Comparison of ENCODE assay signal across 8 cellular contexts in the genomic region with DNA sequence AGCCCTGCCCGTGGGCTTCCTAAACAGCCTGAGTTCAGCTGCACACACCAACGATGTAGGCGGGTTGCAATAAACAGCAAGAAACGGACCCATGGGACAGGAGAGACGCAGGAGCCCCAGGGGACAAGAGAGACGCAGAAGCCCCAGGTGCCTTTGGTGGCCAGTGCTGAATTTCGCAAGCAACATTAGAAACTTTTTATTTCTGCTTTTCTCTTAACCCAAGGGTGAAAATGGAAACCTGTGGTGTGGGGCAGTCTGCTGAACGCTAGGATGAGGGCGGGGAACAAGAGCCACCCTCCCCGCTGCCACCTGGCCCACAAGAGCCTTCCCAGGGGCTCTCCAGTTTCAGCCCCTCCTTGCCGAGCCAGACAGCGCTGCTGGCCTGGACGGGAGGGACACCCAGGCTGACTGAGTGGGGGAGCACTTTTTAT. TPM values are rescaled to one million over a fixed set of nuclear protein-coding genes. Genes with fewer than 3 reads are reported as not detected.
DNase-seq lines count a peak whose midpoint lies in the region; ATAC-seq, FAIRE-seq and TF ChIP-seq lines count a peak whose summit lies in the region.

No MANE protein-coding gene starts in this region.

- 82% methylated on average over 12 of the region's 13 CpGs for WGBS in esophagus muscularis mucosa

- no peaks in the 10 kb centered on the region for H3K27me3 ChIP-seq in esophagus muscularis mucosa

- peaks cover 0 to 15% of the 10 kb centered on the region in 2 donors for H3K4me1 ChIP-seq in kidney (ENCODE audit: control insufficient read depth in 1 of 2, insufficient read depth in 1 of 2, low read depth in 1 of 2, low read length in 2 of 2)
- peaks cover 14 to 62% (median 44%) of the 10 kb centered on the region in 4 donors for H3K4me1 ChIP-seq in esophagus muscularis mucosa

- no peak overlapping the region for H3K4me3 ChIP-seq in kidney (ENCODE audit: low read length in 2 of 2)
- no peak overlapping the region for H3K4me3 ChIP-seq in esophagus muscularis mucosa

- TF ChIP-seq CTCF in kidney (IDR thresholded peaks at IDR 0.05; ENCODE audit: borderline replicate concordance, extremely low read depth, insufficient read depth) (no peak), esophagus muscularis mucosa (IDR thresholded peaks at IDR 0.05) (no peak)

- peak; percentile 34 for DNase-seq in kidney
- DNase-seq in esophagus muscularis mucosa (ENCODE audit: extremely low spot score): no peak
- DNase-seq in NCI-H1092 treated with DMSO at 0.1 percent for 48 hours (lab: John Stamatoyannopoulos, UW): no peak
- no peak for DNase-seq in activated effector memory CD4-positive, alpha-beta T cell treated with Interleukin-2 at 50 U/mL for 16 hours
- DNase-seq in stimulated activated CD8-positive, alpha-beta memory T cell treated with anti-CD3 and anti-CD28 coated beads, Interleukin-4, amount 100 ng/mL, for 48 hours: no peak

- no peak for FAIRE-seq in kidney (lab: Jason Lieb, UNC)

- H3K36me3 ChIP-seq in kidney (ENCODE audit: control insufficient read depth in 1 of 2, insufficient read depth in 2 of 2, low read length in 2 of 2) (no peaks in the 10 kb centered on the region), esophagus muscularis mucosa (peaks cover 0 to 58% (median 40%) of the 10 kb centered on the region in 4 donors)

- H3K9me3 ChIP-seq in kidney (ENCODE audit: control insufficient read depth in 1 of 2, low read length in 2 of 2) (no peaks in the 10 kb centered on the region), esophagus muscularis mucosa (no peaks in the 10 kb centered on the region)

- no peak overlapping the region for H3K9ac ChIP-seq in kidney (ENCODE audit: low read length in 2 of 2)

- intact Hi-C loops in kidney (cut with DNase I): no loop called here
- intact Hi-C loops in esophagus muscularis mucosa (cut with DNase I): no loop called here

- TF ChIP-seq EP300 in esophagus muscularis mucosa (IDR thresholded peaks at IDR 0.05): no peak

- H3K27ac ChIP-seq in kidney (ENCODE audit: low read depth in 2 of 2, low read length in 2 of 2) (no peak overlapping the region), esophagus muscularis mucosa (replicated peaks in 1 of 4) (no peak overlapping the region)

- TF ChIP-seq POLR2A in esophagus muscularis mucosa (IDR thresholded peaks at IDR 0.05; ENCODE audit: low read depth): no peak

- peak; percentile 36 for ATAC-seq in GM18858 (IDR thresholded peaks at IDR 0.05; ENCODE audit: unreplicated experiment)
- ATAC-seq in GM21717 (IDR thresholded peaks at IDR 0.05; ENCODE audit: unreplicated experiment): peak; percentile 55
- peak; percentile 38 for ATAC-seq in HG03565 (IDR thresholded peaks at IDR 0.05; ENCODE audit: unreplicated experiment)

RNA-seq across cellular contexts. Expression of a gene that starts 20.0 kb away (rescaled TPM):
- 10.3 TPM for total RNA-seq in kidney
- polyA plus RNA-seq in kidney (ENCODE audit: insufficient read depth, low read depth, low replicate concordance): 7.6 TPM
- total RNA-seq in esophagus muscularis mucosa: 10 to 100 TPM; 12.5 to 30.8 (median 25.5) TPM

RNA-seq across cellular contexts. Expression of a gene that starts 41.4 kb away (rescaled TPM):
- total RNA-seq in kidney (0.13 TPM), esophagus muscularis mucosa (under 1 TPM in 2 of 4 donors, not detected in 2; 0.23 to 0.66 TPM)
- polyA plus RNA-seq in kidney (ENCODE audit: insufficient read depth, low read depth, low replicate concordance): 0.17 TPM

RNA-seq across cellular contexts. Expression of a gene that starts 49.0 kb away (rescaled TPM):
- 14.7 TPM for total RNA-seq in kidney
- 4.8 TPM for polyA plus RNA-seq in kidney (ENCODE audit: insufficient read depth, low read depth, low replicate concordance)
- 10 to 100 TPM in 2 of 4 donors, 1 to 10 TPM in 2; 6.3 to 13.3 (median 9.7) TPM for total RNA-seq in esophagus muscularis mucosa
